Comparison of ENCODE assay signal across 14 cellular contexts in the genomic region with DNA sequence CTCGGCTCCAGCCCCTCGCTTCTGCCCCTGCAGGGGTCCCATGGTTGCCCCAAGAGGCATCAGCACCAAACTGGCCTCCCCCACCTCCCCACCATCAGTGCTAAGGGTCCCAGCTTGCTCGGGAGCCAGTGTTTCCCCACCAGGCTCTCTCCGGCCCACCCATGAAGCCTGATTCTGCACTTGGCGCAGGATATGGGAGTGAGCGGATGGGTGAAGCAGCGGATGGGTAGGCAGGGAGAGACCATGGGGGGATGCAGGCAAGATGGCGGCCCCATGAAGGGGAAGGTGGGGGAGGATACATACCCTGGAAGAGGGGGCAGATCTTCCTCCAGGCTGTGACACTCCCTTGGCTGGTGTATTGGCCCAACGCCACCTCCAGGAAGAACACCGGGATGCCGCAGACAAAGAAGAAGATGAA. TPM values are rescaled to one million over a fixed set of nuclear protein-coding genes. Genes with fewer than 3 reads are reported as not detected.
A peak's percentile ranks its signal among the peaks of the same experiment; 100 is the strongest.
DNase-seq lines count a peak whose midpoint lies in the region; ATAC-seq and TF ChIP-seq lines count a peak whose summit lies in the region.
"Had no signal": no experiment of that assay in that cellular context is flagged by ENCODE, and none has a peak within 500 bp of the region (broad histone marks: within the 10 kb centered on the region; RNA-seq: fewer than 3 reads in every experiment).

No MANE protein-coding gene starts in this region.

- H3K9ac ChIP-seq in iPS-20b (ENCODE audit: low read depth, low read length) (no peak overlapping the region; the same call in 1 of the 2 replicates), rectal smooth muscle tissue (ENCODE audit: low read length) (no peak overlapping the region)

- H3K4me3 ChIP-seq in Caco-2 (ENCODE audit: low read depth, low read length) (peak overlapping the region; percentile 36), iPS-20b (ENCODE audit: low read length) (peak overlapping the region; percentile 71), rectal smooth muscle tissue (ENCODE audit: low read length) (peak overlapping the region; percentile 36)

- peaks cover 17% of the 10 kb centered on the region for H3K27me3 Mint-ChIP-seq in Caco-2 (ENCODE audit: insufficient read depth, unreplicated experiment)
- peaks cover 54% of the 10 kb centered on the region for H3K27me3 Mint-ChIP-seq in activated T-cell treated with anti-CD3 and anti-CD28 coated beads, Interleukin-2, amount 50 U/mL, for 4 hours (ENCODE audit: low read depth)
- peaks cover 57% of the 10 kb centered on the region for H3K27me3 Mint-ChIP-seq in activated naive CD4-positive, alpha-beta T cell treated with anti-CD3 and anti-CD28 coated beads for 36 hours (ENCODE audit: low read depth)
- H3K27me3 Mint-ChIP-seq in activated CD8-positive, alpha-beta memory T cell treated with anti-CD3 and anti-CD28 coated beads, Interleukin-2, amount 10 ng/mL, durations not matched to agents 7 days and 5 days = peaks cover 52% of the 10 kb centered on the region

- BruUV-seq in Caco-2 (replicated peaks; lab: Mats Ljungman, UMichigan) = no TSS peak

- peak overlapping the region; percentile 64 for H3K4me3 Mint-ChIP-seq in Caco-2 (ENCODE audit: unreplicated experiment)
- H3K4me3 Mint-ChIP-seq in activated T-cell treated with anti-CD3 and anti-CD28 coated beads, Interleukin-2, amount 50 U/mL, for 4 hours = no peak overlapping the region
- H3K4me3 Mint-ChIP-seq in activated naive CD4-positive, alpha-beta T cell treated with anti-CD3 and anti-CD28 coated beads for 36 hours = no peak overlapping the region
- no peak overlapping the region for H3K4me3 Mint-ChIP-seq in activated CD8-positive, alpha-beta memory T cell treated with anti-CD3 and anti-CD28 coated beads, Interleukin-2, amount 10 ng/mL, durations not matched to agents 7 days and 5 days
- H3K4me3 Mint-ChIP-seq: activated CD4-positive, alpha-beta memory T cell treated with anti-CD3 and anti-CD28 coated beads for 36 hours had no signal

- peaks cover 4% of the 10 kb centered on the region for H3K4me1 Mint-ChIP-seq in Caco-2 (ENCODE audit: low read depth, unreplicated experiment)
- no peaks in the 10 kb centered on the region for H3K4me1 Mint-ChIP-seq in activated T-cell treated with anti-CD3 and anti-CD28 coated beads, Interleukin-2, amount 50 U/mL, for 4 hours (ENCODE audit: low read depth)
- H3K4me1 Mint-ChIP-seq in activated naive CD4-positive, alpha-beta T cell treated with anti-CD3 and anti-CD28 coated beads for 36 hours (ENCODE audit: low read depth) = peaks cover 2% of the 10 kb centered on the region
- H3K4me1 Mint-ChIP-seq in activated CD8-positive, alpha-beta memory T cell treated with anti-CD3 and anti-CD28 coated beads, Interleukin-2, amount 10 ng/mL, durations not matched to agents 7 days and 5 days = no peaks in the 10 kb centered on the region

- H3K9me3 ChIP-seq in Caco-2 (no peaks in the 10 kb centered on the region), iPS-20b (ENCODE audit: insufficient read depth, low read depth, low read length) (no peaks in the 10 kb centered on the region)

- peaks cover 10% of the 10 kb centered on the region; the same call in 1 of the 2 replicates for H3K4me1 ChIP-seq in Caco-2
- H3K4me1 ChIP-seq in iPS-20b (ENCODE audit: insufficient read depth, low read length) = peaks cover 7% of the 10 kb centered on the region; the same call in 1 of the 2 replicates
- no peaks in the 10 kb centered on the region for H3K4me1 ChIP-seq in rectal smooth muscle tissue (ENCODE audit: control insufficient read depth, insufficient read depth, low read length)

- H3K27ac Mint-ChIP-seq in Caco-2 (ENCODE audit: unreplicated experiment) = no peak overlapping the region
- no peak overlapping the region for H3K27ac Mint-ChIP-seq in activated naive CD4-positive, alpha-beta T cell treated with anti-CD3 and anti-CD28 coated beads for 36 hours
- H3K27ac Mint-ChIP-seq in activated CD8-positive, alpha-beta memory T cell treated with anti-CD3 and anti-CD28 coated beads, Interleukin-2, amount 10 ng/mL, durations not matched to agents 7 days and 5 days = no peak overlapping the region
- H3K27ac Mint-ChIP-seq: activated CD4-positive, alpha-beta memory T cell treated with anti-CD3 and anti-CD28 coated beads for 36 hours had no signal

- CTCF ChIA-PET in Caco-2 (lab: Charles Lee) = interaction anchor here (0.8 kb wide), 1 partner anchor 147 kb away, joined by 3 read pairs; no protein-coding TSS in a partner anchor
- CTCF ChIA-PET in activated naive CD4-positive, alpha-beta T cell treated with anti-CD3 and anti-CD28 coated beads for 36 hours (lab: Charles Lee) = no interaction called here
- CTCF ChIA-PET in activated CD8-positive, alpha-beta memory T cell treated with anti-CD3 and anti-CD28 coated beads, Interleukin-2, amount 10 ng/mL, durations not matched to agents 7 days and 5 days (lab: Charles Lee) = no interaction called here

- H3K9me3 Mint-ChIP-seq in Caco-2 (ENCODE audit: unreplicated experiment) = no peaks in the 10 kb centered on the region
- no peaks in the 10 kb centered on the region for H3K9me3 Mint-ChIP-seq in activated T-cell treated with anti-CD3 and anti-CD28 coated beads, Interleukin-2, amount 50 U/mL, for 4 hours
- H3K9me3 Mint-ChIP-seq in activated naive CD4-positive, alpha-beta T cell treated with anti-CD3 and anti-CD28 coated beads for 36 hours = no peaks in the 10 kb centered on the region
- H3K9me3 Mint-ChIP-seq in activated CD8-positive, alpha-beta memory T cell treated with anti-CD3 and anti-CD28 coated beads, Interleukin-2, amount 10 ng/mL, durations not matched to agents 7 days and 5 days (ENCODE audit: low read depth) = no peaks in the 10 kb centered on the region
- H3K9me3 Mint-ChIP-seq: activated CD4-positive, alpha-beta memory T cell treated with anti-CD3 and anti-CD28 coated beads for 36 hours had no signal

- H3K36me3 Mint-ChIP-seq in Caco-2 (ENCODE audit: insufficient read depth, unreplicated experiment) = no peaks in the 10 kb centered on the region
- no peaks in the 10 kb centered on the region for H3K36me3 Mint-ChIP-seq in activated T-cell treated with anti-CD3 and anti-CD28 coated beads, Interleukin-2, amount 50 U/mL, for 4 hours (ENCODE audit: insufficient read depth)
- no peaks in the 10 kb centered on the region for H3K36me3 Mint-ChIP-seq in activated naive CD4-positive, alpha-beta T cell treated with anti-CD3 and anti-CD28 coated beads for 36 hours (ENCODE audit: low read depth)
- no peaks in the 10 kb centered on the region for H3K36me3 Mint-ChIP-seq in activated CD8-positive, alpha-beta memory T cell treated with anti-CD3 and anti-CD28 coated beads, Interleukin-2, amount 10 ng/mL, durations not matched to agents 7 days and 5 days
- H3K36me3 Mint-ChIP-seq: activated CD4-positive, alpha-beta memory T cell treated with anti-CD3 and anti-CD28 coated beads for 36 hours had no signal

- DNase-seq in Caco-2 = no peak
- no peak for DNase-seq in NCI-H1092 (lab: John Stamatoyannopoulos, UW)
- DNase-seq in activated T-cell treated with anti-CD3 and anti-CD28 coated beads, Interleukin-2, amount 50 U/mL, for 4 hours = no peak
- DNase-seq in activated naive CD4-positive, alpha-beta T cell treated with anti-CD3 and anti-CD28 coated beads for 36 hours = no peak
- no peak for DNase-seq in activated CD8-positive, alpha-beta memory T cell treated with anti-CD3 and anti-CD28 coated beads, Interleukin-2, amount 10 ng/mL, durations not matched to agents 7 days and 5 days
- DNase-seq: activated CD4-positive, alpha-beta memory T cell treated with anti-CD3 and anti-CD28 coated beads for 36 hours; amniotic stem cell; NCI-H2107; SHP77; stimulated activated CD4-positive, alpha-beta T cell treated with anti-CD3 and anti-CD28 coated beads, Interleukin-2, amount 100 ng/mL, for 48 hours had no signal

- H3K27ac ChIP-seq in angular gyrus (ENCODE audit: low read depth, low read length) (peak overlapping the region; percentile 84), iPS-20b (ENCODE audit: low read length) (no peak overlapping the region), rectal smooth muscle tissue (ENCODE audit: low read depth, low read length) (no peak overlapping the region)

- no peaks in the 10 kb centered on the region for H3K27me3 ChIP-seq in Caco-2 (replicated peaks; ENCODE audit: control insufficient read depth, insufficient read depth, low read length)
- H3K27me3 ChIP-seq in iPS-20b (ENCODE audit: insufficient read depth, low read length) = peaks cover 90% of the 10 kb centered on the region
- peaks cover 16% of the 10 kb centered on the region for H3K27me3 ChIP-seq in rectal smooth muscle tissue (ENCODE audit: control insufficient read depth, insufficient read depth, low read length)

- no peak for ATAC-seq in activated T-cell treated with anti-CD3 and anti-CD28 coated beads, Interleukin-2, amount 50 U/mL, for 4 hours
- ATAC-seq in activated CD8-positive, alpha-beta memory T cell treated with anti-CD3 and anti-CD28 coated beads, Interleukin-2, amount 10 ng/mL, durations not matched to agents 7 days and 5 days = no peak

- TF ChIP-seq CTCF in Caco-2 (IDR thresholded peaks at IDR 0.05; ENCODE audit: insufficient read depth in 1 of 2, low read depth in 1 of 2, low read length in 1 of 2, severe bottlenecking in 1 of 2, unreplicated experiment in 1 of 2) = no peak

- H3K36me3 ChIP-seq in Caco-2 (ENCODE audit: control insufficient read depth, insufficient read depth, low read length) = no peaks in the 10 kb centered on the region
- no peaks in the 10 kb centered on the region for H3K36me3 ChIP-seq in iPS-20b (ENCODE audit: insufficient read depth, low read depth, low read length)
- no peaks in the 10 kb centered on the region for H3K36me3 ChIP-seq in rectal smooth muscle tissue (ENCODE audit: control insufficient read depth, insufficient read depth, low read length)

- intact Hi-C loops in Caco-2 (cut with micrococcal nuclease; ENCODE audit: unreplicated experiment) = loop anchor here (5.0 kb wide), 1 partner anchor 118 kb away; no protein-coding TSS in a partner anchor
- intact Hi-C loops in activated naive CD4-positive, alpha-beta T cell treated with anti-CD3 and anti-CD28 coated beads for 36 hours (cut with micrococcal nuclease) = no loop called here

- POLR2A ChIA-PET in Caco-2 (lab: Charles Lee) = no interaction called here

RNA-seq across cellular contexts. Expression of a gene that starts 9.7 kb away (rescaled TPM):
- 1.5 and 2.1 TPM in 2 replicates for total RNA-seq in Caco-2 (2022)
- total RNA-seq in activated T-cell treated with anti-CD3 and anti-CD28 coated beads, Interleukin-2, amount 50 U/mL, for 4 hours = under 1 TPM in 2 of 3 donors, not detected in 1; 0.11 to 0.42 TPM
- total RNA-seq in activated naive CD4-positive, alpha-beta T cell treated with anti-CD3 and anti-CD28 coated beads for 36 hours = under 1 TPM in 1 of 2 experiments, not detected in 1; 0.21 TPM
- under 1 TPM in 1 of 2 experiments, not detected in 1; 0.33 TPM for total RNA-seq in activated CD8-positive, alpha-beta memory T cell treated with anti-CD3 and anti-CD28 coated beads, Interleukin-2, amount 10 ng/mL, durations not matched to agents 7 days and 5 days
- total RNA-seq: HT1080 had no signal

RNA-seq across cellular contexts. Expression of a gene that starts 58.4 kb away (rescaled TPM):
- total RNA-seq in Caco-2 (2022) = 1.0 and 1.3 TPM in 2 replicates
- under 1 TPM in 1 of 3 donors, not detected in 2; 0.81 TPM for total RNA-seq in activated T-cell treated with anti-CD3 and anti-CD28 coated beads, Interleukin-2, amount 50 U/mL, for 4 hours
- total RNA-seq in activated naive CD4-positive, alpha-beta T cell treated with anti-CD3 and anti-CD28 coated beads for 36 hours = not detected
- under 1 TPM; 0.35 TPM for total RNA-seq in activated CD8-positive, alpha-beta memory T cell treated with anti-CD3 and anti-CD28 coated beads, Interleukin-2, amount 10 ng/mL, durations not matched to agents 7 days and 5 days
- total RNA-seq: HT1080 had no signal
